In genomic region chrX:155881158-155881993, GRCh38 we compare ENCODE assay signal across 8 cellular contexts. TPM values are rescaled to one million over a fixed set of nuclear protein-coding genes. Genes with fewer than 3 reads are reported as not detected.
DNase-seq lines count a peak whose midpoint lies in the region; ATAC-seq and TF ChIP-seq lines count a peak whose summit lies in the region.

TSS of gene VAMP7 (plus strand) at chrX:155881345. CDS start at chrX:155889467, 8,122 bp downstream.

- H3K9me3 ChIP-seq in CD8-positive, alpha-beta T cell (ENCODE audit: low read length) = no peaks in the 10 kb centered on the region

- no peak for TF ChIP-seq CTCF in CD8-positive, alpha-beta T cell (IDR thresholded peaks at IDR 0.05)
- TF ChIP-seq CTCF in activated CD8-positive, alpha-beta T cell treated with anti-CD3 and anti-CD28 coated beads for 36 hours (IDR thresholded peaks at IDR 0.05) = no peak

- POLR2A ChIA-PET in CD8-positive, alpha-beta T cell (lab: Charles Lee) = no interaction called here
- POLR2A ChIA-PET in activated CD8-positive, alpha-beta T cell treated with anti-CD3 and anti-CD28 coated beads for 36 hours (lab: Charles Lee) = no interaction called here

- H3K27ac Mint-ChIP-seq in CD8-positive, alpha-beta T cell = peak within 1 kb of the TSS; percentile 96
- peak within 1 kb of the TSS; percentile 91 for H3K27ac Mint-ChIP-seq in activated CD8-positive, alpha-beta T cell treated with anti-CD3 and anti-CD28 coated beads for 36 hours

- peaks cover 12% of the 10 kb centered on the region for H3K4me1 ChIP-seq in CD8-positive, alpha-beta T cell (ENCODE audit: insufficient read depth, low read length)

- H3K27ac ChIP-seq in CD8-positive, alpha-beta T cell (ENCODE audit: low read depth, low read length) = peak within 1 kb of the TSS; percentile 77

- H3K4me3 Mint-ChIP-seq in CD8-positive, alpha-beta T cell = peak within 1 kb of the TSS; percentile 93
- peak within 1 kb of the TSS; percentile 86 for H3K4me3 Mint-ChIP-seq in activated CD8-positive, alpha-beta T cell treated with anti-CD3 and anti-CD28 coated beads for 36 hours

- peak; percentile 59 to 85 (median 73) for DNase-seq in CD8-positive, alpha-beta T cell
- DNase-seq in HK-2 (ENCODE audit: unreplicated experiment) = peak; percentile 83
- DNase-seq in NCI-H82 treated with DMSO at 0.1 percent for 48 hours (lab: John Stamatoyannopoulos, UW; ENCODE audit: unreplicated experiment) = peak; percentile 72
- peak; percentile 87 for DNase-seq in activated CD8-positive, alpha-beta T cell treated with anti-CD3 and anti-CD28 coated beads for 36 hours
- DNase-seq in ecto neural progenitor cell (ENCODE audit: low spot score) = peak; percentile 84
- peak; percentile 90 to 92 for DNase-seq in lung microvascular endothelial cell (ENCODE audit: low read depth in 2 of 2)
- DNase-seq in stimulated activated CD4-positive, alpha-beta T cell treated with anti-CD3 and anti-CD28 coated beads, TNF-alpha, amount 100 ng/mL, for 4 hours (ENCODE audit: low read depth in 3 of 3) = peak; percentile 45 to 65 (median 62)

- no peaks in the 10 kb centered on the region for H3K36me3 ChIP-seq in CD8-positive, alpha-beta T cell (ENCODE audit: insufficient read depth, low read length)

- no peaks in the 10 kb centered on the region for H3K27me3 ChIP-seq in CD8-positive, alpha-beta T cell (ENCODE audit: insufficient read depth, low read length)

- peaks cover 15% of the 10 kb centered on the region for H3K36me3 Mint-ChIP-seq in CD8-positive, alpha-beta T cell
- no peaks in the 10 kb centered on the region for H3K36me3 Mint-ChIP-seq in activated CD8-positive, alpha-beta T cell treated with anti-CD3 and anti-CD28 coated beads for 36 hours (ENCODE audit: low read depth)

- CTCF ChIA-PET in CD8-positive, alpha-beta T cell (lab: Charles Lee) = no interaction called here
- CTCF ChIA-PET in activated CD8-positive, alpha-beta T cell treated with anti-CD3 and anti-CD28 coated beads for 36 hours (lab: Charles Lee) = no interaction called here

- intact Hi-C loops in CD8-positive, alpha-beta T cell (cut with DNase I, micrococcal nuclease) = loop anchor here in 1 of 2 experiments (2.0 kb wide), 1 partner anchor 619 kb away; no protein-coding TSS in a partner anchor
- intact Hi-C loops in activated CD8-positive, alpha-beta T cell treated with anti-CD3 and anti-CD28 coated beads for 36 hours (cut with micrococcal nuclease) = no loop called here

- peaks cover 28% of the 10 kb centered on the region for H3K4me1 Mint-ChIP-seq in CD8-positive, alpha-beta T cell (ENCODE audit: low read depth)
- peaks cover 17% of the 10 kb centered on the region for H3K4me1 Mint-ChIP-seq in activated CD8-positive, alpha-beta T cell treated with anti-CD3 and anti-CD28 coated beads for 36 hours (ENCODE audit: low read depth)

- peaks cover 3% of the 10 kb centered on the region for H3K27me3 Mint-ChIP-seq in CD8-positive, alpha-beta T cell (ENCODE audit: low read depth)
- no peaks in the 10 kb centered on the region for H3K27me3 Mint-ChIP-seq in activated CD8-positive, alpha-beta T cell treated with anti-CD3 and anti-CD28 coated beads for 36 hours

- ATAC-seq in CD8-positive, alpha-beta T cell = peak; percentile 96
- ATAC-seq in GM19455 (IDR thresholded peaks at IDR 0.05; ENCODE audit: unreplicated experiment) = peak; percentile 97
- ATAC-seq in activated CD8-positive, alpha-beta T cell treated with anti-CD3 and anti-CD28 coated beads for 36 hours = peak; percentile 99

- no peaks in the 10 kb centered on the region for H3K9me3 Mint-ChIP-seq in CD8-positive, alpha-beta T cell
- H3K9me3 Mint-ChIP-seq in activated CD8-positive, alpha-beta T cell treated with anti-CD3 and anti-CD28 coated beads for 36 hours = no peaks in the 10 kb centered on the region

- peak within 1 kb of the TSS; percentile 82 for H3K4me3 ChIP-seq in CD8-positive, alpha-beta T cell (ENCODE audit: low read depth, low read length)

RNA-seq across cellular contexts. Expression of gene VAMP7, which starts in this region (rescaled TPM):
- total RNA-seq in CD8-positive, alpha-beta T cell = 10 to 100 TPM; 23.9 to 24.2 TPM
- 10 to 100 TPM; 30.5 to 30.7 TPM for total RNA-seq in activated CD8-positive, alpha-beta T cell treated with anti-CD3 and anti-CD28 coated beads for 36 hours
- 31.8 and 32.7 TPM in 2 replicates for total RNA-seq in lung microvascular endothelial cell

Comparison
In these comparisons a context has a peak if more than half of its experiments do, and no peak if none do; other contexts are left out.
1. Peak in every context shown above with its lines: DNase-seq, ATAC-seq, H3K4me3 ChIP-seq and H3K27ac ChIP-seq.